19 cellular contexts compared by ENCODE assay signal in the genomic region with DNA sequence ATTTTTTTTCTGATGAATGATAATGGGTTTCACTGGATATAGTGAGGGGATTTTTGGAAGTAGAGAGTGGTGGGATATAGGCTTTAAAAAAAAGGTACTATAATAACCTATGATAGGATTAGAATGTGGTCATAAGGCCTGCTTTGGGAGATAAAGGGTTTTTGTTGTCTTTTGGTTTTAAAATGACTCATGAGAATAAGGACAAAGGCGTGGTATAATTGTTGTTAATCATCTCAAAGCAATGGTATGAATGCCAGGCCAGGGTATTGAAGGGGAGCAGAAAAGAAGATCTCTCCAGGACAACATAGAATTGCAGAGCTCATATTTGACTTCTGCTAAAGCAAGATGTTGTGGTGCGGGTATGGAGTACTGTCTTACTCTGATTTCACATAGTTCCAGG.
"Had no signal": no experiment of that assay in that cellular context is flagged by ENCODE, and none has a peak within 500 bp of the region (broad histone marks: within the 10 kb centered on the region; RNA-seq: fewer than 3 reads in every experiment).

No MANE protein-coding gene starts in this region.

- DNase-seq: activated B cell treated with CpG ODN at 0.5 μM for 24 hours; activated CD4-positive, alpha-beta T cell treated with anti-CD3 and anti-CD28 coated beads, Interleukin-2, amount 10 ng/mL, durations not matched to agents 7 days and 5 days; activated CD8-positive, alpha-beta memory T cell treated with anti-CD3 and anti-CD28 coated beads for 24 hours; activated naive CD4-positive, alpha-beta T cell treated with Interleukin-2 at 50 U/mL for 16 hours; activated naive CD8-positive, alpha-beta T cell treated with anti-CD3 and anti-CD28 coated beads, Interleukin-2, amount 50 U/mL, for 24 hours; cortex of kidney; effector memory CD8-positive, alpha-beta T cell; glutamatergic neuron; mucosa of descending colon; natural killer cell; occipital lobe; sigmoid colon; stimulated activated CD4-positive, alpha-beta T cell treated with anti-CD3 and anti-CD28 coated beads, Interleukin-4, amount 100 ng/mL, for 1 hour; stimulated activated CD8-positive, alpha-beta memory T cell treated with anti-CD3 and anti-CD28 coated beads, Interleukin-4, amount 100 ng/mL, for 48 hours; stimulated activated naive CD8-positive, alpha-beta T cell treated with anti-CD3 and anti-CD28 coated beads, Interleukin-15, Interleukin-2, amounts not matched to agents 100 U/mL and 50 U/mL, for 24 hours; T-helper 9 cell; upper lobe of left lung had no signal

- H3K9me3 Mint-ChIP-seq: activated CD4-positive, alpha-beta T cell treated with anti-CD3 and anti-CD28 coated beads, Interleukin-2, amount 10 ng/mL, durations not matched to agents 7 days and 5 days had no signal

- FAIRE-seq: astrocyte had no signal

- H3K4me1 Mint-ChIP-seq: activated B cell treated with CpG ODN at 0.5 μM for 24 hours; activated CD4-positive, alpha-beta T cell treated with anti-CD3 and anti-CD28 coated beads, Interleukin-2, amount 10 ng/mL, durations not matched to agents 7 days and 5 days; activated naive CD8-positive, alpha-beta T cell treated with anti-CD3 and anti-CD28 coated beads, Interleukin-2, amount 50 U/mL, for 24 hours; central memory CD8-positive, alpha-beta T cell; natural killer cell had no signal

- H3K27me3 Mint-ChIP-seq: activated B cell treated with CpG ODN at 0.5 μM for 24 hours; activated CD4-positive, alpha-beta T cell treated with anti-CD3 and anti-CD28 coated beads, Interleukin-2, amount 10 ng/mL, durations not matched to agents 7 days and 5 days; activated naive CD8-positive, alpha-beta T cell treated with anti-CD3 and anti-CD28 coated beads, Interleukin-2, amount 50 U/mL, for 24 hours; central memory CD8-positive, alpha-beta T cell; effector memory CD8-positive, alpha-beta T cell had no signal

- H3K4me3 Mint-ChIP-seq: activated B cell treated with CpG ODN at 0.5 μM for 24 hours; activated CD4-positive, alpha-beta T cell treated with anti-CD3 and anti-CD28 coated beads, Interleukin-2, amount 10 ng/mL, durations not matched to agents 7 days and 5 days; activated naive CD8-positive, alpha-beta T cell treated with anti-CD3 and anti-CD28 coated beads, Interleukin-2, amount 50 U/mL, for 24 hours; central memory CD8-positive, alpha-beta T cell; effector memory CD8-positive, alpha-beta T cell; natural killer cell had no signal

- H3K27ac Mint-ChIP-seq: activated B cell treated with CpG ODN at 0.5 μM for 24 hours; activated CD4-positive, alpha-beta T cell treated with anti-CD3 and anti-CD28 coated beads, Interleukin-2, amount 10 ng/mL, durations not matched to agents 7 days and 5 days; activated naive CD8-positive, alpha-beta T cell treated with anti-CD3 and anti-CD28 coated beads, Interleukin-2, amount 50 U/mL, for 24 hours; effector memory CD8-positive, alpha-beta T cell; natural killer cell had no signal

- H3K4me3 ChIP-seq: mucosa of descending colon, sigmoid colon, upper lobe of left lung had no signal
